ENCODE assay signal across 1 cellular context in genomic region chr7:36279251-36279925, GRCh38.
TF ChIP-seq lines count a peak whose summit lies in the region.

No MANE protein-coding gene starts in this region.

TF ChIP-seq in HepG2, 621 proteins besides CTCF, POLR2A, EP300 and RAD21 (continued from another document):
- TF ChIP-seq SP5 (CRISPR knock-in tag; IDR thresholded peaks at IDR 0.05; ENCODE audit: borderline replicate concordance, low read depth), result no peak
- TF ChIP-seq ZNF687 (CRISPR knock-in tag; IDR thresholded peaks at IDR 0.05), result peak; percentile 34; the same call in 1 of the 2 replicates
- TF ChIP-seq ZNF605 (CRISPR knock-in tag; IDR thresholded peaks at IDR 0.05), result peak; percentile 26; the same call in 1 of the 2 replicates
- 0 out of 2 replicates have a peak, but pooled peaks have one; percentile 30 for TF ChIP-seq HNF4A (CRISPR knock-in tag; IDR thresholded peaks at IDR 0.05)
TF ChIP-seq in HepG2: peak in this region for 4.
